8 cellular contexts compared by ENCODE assay signal in genomic region chr6:132400641-132401119, GRCh38.
DNase-seq lines count a peak whose midpoint lies in the region; ATAC-seq and TF ChIP-seq lines count a peak whose summit lies in the region.

No MANE protein-coding gene starts in this region.

- H3K27me3 ChIP-seq in HL-60 (ENCODE audit: insufficient read depth, poor library complexity, severe bottlenecking) (peaks cover 22% of the 10 kb centered on the region), muscle layer of duodenum (ENCODE audit: low read depth, low read length) (peaks cover 8% of the 10 kb centered on the region)

- peaks cover 0 to 4% of the 10 kb centered on the region in 2 donors for H3K4me1 ChIP-seq in muscle layer of duodenum (ENCODE audit: control insufficient read depth in 1 of 2, insufficient read depth in 2 of 2, low read length in 2 of 2)

- TF ChIP-seq CTCF in HL-60 (IDR thresholded peaks at IDR 0.05; ENCODE audit: insufficient read depth, low read length): no peak

- DNase-seq in EH (ENCODE audit: low read depth) (peak; percentile 40), HL-60 (ENCODE audit: low read depth in 1 of 2, low spot score in 1 of 2) (no peak), ecto neural progenitor cell (ENCODE audit: low spot score) (peak; percentile 58), HUDEP-2 (lab: John Stamatoyannopoulos, UW; ENCODE audit: unreplicated experiment in 76 of 76) (no peak), NCI-H2196 treated with DMSO at 0.1 percent for 48 hours (lab: John Stamatoyannopoulos, UW; ENCODE audit: unreplicated experiment) (no peak)
- no peak for DNase-seq in activated CD8-positive, alpha-beta memory T cell treated with anti-CD3 and anti-CD28 coated beads, Interleukin-2, amount 50 U/mL, for 4 hours

- ATAC-seq in GM21526 (IDR thresholded peaks at IDR 0.05; ENCODE audit: low FRiP score, unreplicated experiment): no peak

- H3K27ac ChIP-seq in HL-60 (replicated peaks): no peak overlapping the region
- no peak overlapping the region for H3K27ac ChIP-seq in muscle layer of duodenum (ENCODE audit: low read length)

- H3K9me3 ChIP-seq in muscle layer of duodenum (ENCODE audit: control insufficient read depth in 1 of 2, low read length in 2 of 2): no peaks in the 10 kb centered on the region

- H3K4me3 ChIP-seq in HL-60 (replicated peaks; ENCODE audit: insufficient read depth, low read length) (peak overlapping the region; percentile 47), muscle layer of duodenum (ENCODE audit: low read depth in 1 of 2, low read length in 2 of 2) (peak overlapping the region; percentile 45 to 89)

- H3K36me3 ChIP-seq in muscle layer of duodenum (ENCODE audit: control insufficient read depth in 1 of 2, insufficient read depth in 2 of 2, low read length in 2 of 2): no peaks in the 10 kb centered on the region

Comparison
In these comparisons a context has a peak if more than half of its experiments do, and no peak if none do; other contexts are left out.
1. DNase-seq: peak in EH (single experiment) and ecto neural progenitor cell (single experiment); none in HL-60 (0 of 2), activated CD8-positive, alpha-beta memory T cell treated with anti-CD3 and anti-CD28 coated beads, Interleukin-2, amount 50 U/mL, for 4 hours (single experiment), HUDEP-2 (0 of 76) and NCI-H2196 treated with DMSO at 0.1 percent for 48 hours (single experiment).